28 cellular contexts compared by ENCODE assay signal in the genomic region with DNA sequence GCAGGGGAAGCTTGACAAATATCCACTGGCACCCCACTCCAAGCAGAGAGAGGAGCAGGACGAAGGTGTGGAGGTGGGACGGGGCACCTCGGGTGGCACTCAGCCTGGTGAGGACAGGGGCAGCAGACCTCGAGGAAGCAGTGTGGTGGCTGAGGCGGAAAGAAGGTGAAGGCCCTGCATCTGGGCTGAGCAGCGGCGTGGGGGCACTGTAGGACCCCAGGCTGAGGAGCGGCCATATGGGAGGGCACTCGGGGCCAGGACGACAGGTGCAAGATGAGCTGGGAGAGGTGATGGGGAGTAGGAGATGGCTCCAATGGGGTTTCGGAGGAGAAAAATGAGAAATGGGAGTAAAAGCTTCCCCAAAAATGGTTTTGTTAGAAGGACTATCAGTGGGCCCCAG.
"Had no signal": no experiment of that assay in that cellular context is flagged by ENCODE, and none has a peak within 500 bp of the region (broad histone marks: within the 10 kb centered on the region; RNA-seq: fewer than 3 reads in every experiment).

No MANE protein-coding gene starts in this region.

- H3K4me1 ChIP-seq: left lung, stomach, testis, thyroid gland, upper lobe of right lung had no signal

- FAIRE-seq: islet of Langerhans, kidney, urothelium cell line had no signal

- H3K4me3 Mint-ChIP-seq: immature natural killer cell; naive B cell; natural killer cell treated with Interleukin-12 subunit alpha and Interleukin-12 subunit beta and Interleukin-15 and Interleukin-18, amount 100 ng/mL, for 72 hours; neural crest cell; stimulated activated naive B cell treated with anti-CD40 and anti-IgM and Interleukin-4, amounts not matched to agents 10 μg/mL and 1 μg/mL and 100 μg/mL, for 72 hours had no signal

- H3K9me3 ChIP-seq: heart left ventricle, left lung, neutrophil, ovary, prostate gland, stomach, testis, thyroid gland, upper lobe of right lung had no signal

- DNase-seq: hypothalamus; immature natural killer cell; kidney; left lung; naive B cell; occipital lobe; ovary; retina; stimulated activated CD4-positive, alpha-beta T cell treated with anti-CD3 and anti-CD28 coated beads, Interleukin-12 subunit alpha, Interleukin-12 subunit beta, amount 100 ng/mL, for 4 hours; stimulated activated CD4-positive, alpha-beta T cell treated with anti-CD3 and anti-CD28 coated beads, Interleukin-15, amount 100 ng/mL, for 24 hours; stimulated activated CD4-positive, alpha-beta T cell treated with anti-CD3 and anti-CD28 coated beads, Interleukin-2, amount 100 ng/mL, for 24 hours; stimulated activated CD4-positive, alpha-beta T cell treated with anti-CD3 and anti-CD28 coated beads, Interleukin-4, amount 100 ng/mL, for 1 hour; stimulated activated naive B cell treated with anti-CD40 and anti-IgM and Interleukin-4, amounts not matched to agents 10 μg/mL and 1 μg/mL and 100 μg/mL, for 72 hours; stimulated activated naive CD8-positive, alpha-beta T cell treated with anti-CD3 and anti-CD28 coated beads, Interleukin-15, Interleukin-2, amounts not matched to agents 100 U/mL and 50 U/mL, for 24 hours; stomach; testis; trophoblast cell; upper lobe of right lung had no signal

- H3K36me3 ChIP-seq: heart left ventricle, left lung, neutrophil, ovary, prostate gland, stomach, thyroid gland, upper lobe of right lung had no signal

- H3K27ac Mint-ChIP-seq: immature natural killer cell; naive B cell; natural killer cell treated with Interleukin-12 subunit alpha and Interleukin-12 subunit beta and Interleukin-15 and Interleukin-18, amount 100 ng/mL, for 72 hours; stimulated activated naive B cell treated with anti-CD40 and anti-IgM and Interleukin-4, amounts not matched to agents 10 μg/mL and 1 μg/mL and 100 μg/mL, for 72 hours had no signal

- H3K27me3 ChIP-seq: heart left ventricle, left lung, ovary, stomach, testis, thyroid gland, upper lobe of right lung had no signal

- H3K27ac ChIP-seq: heart left ventricle, left lung, neutrophil, ovary, prostate gland, skin epidermis, stomach, testis, thyroid gland, upper lobe of right lung had no signal

- H3K4me3 ChIP-seq: heart left ventricle, left lung, lung, ovary, prostate gland, skin epidermis, stomach, testis, thyroid gland, upper lobe of right lung had no signal

- H3K4me1 Mint-ChIP-seq: immature natural killer cell; naive B cell; stimulated activated naive B cell treated with anti-CD40 and anti-IgM and Interleukin-4, amounts not matched to agents 10 μg/mL and 1 μg/mL and 100 μg/mL, for 72 hours had no signal

- H3K36me3 Mint-ChIP-seq: immature natural killer cell; naive B cell; natural killer cell treated with Interleukin-12 subunit alpha and Interleukin-12 subunit beta and Interleukin-15 and Interleukin-18, amount 100 ng/mL, for 72 hours; stimulated activated naive B cell treated with anti-CD40 and anti-IgM and Interleukin-4, amounts not matched to agents 10 μg/mL and 1 μg/mL and 100 μg/mL, for 72 hours had no signal

- H3K9me3 Mint-ChIP-seq: immature natural killer cell; natural killer cell treated with Interleukin-12 subunit alpha and Interleukin-12 subunit beta and Interleukin-15 and Interleukin-18, amount 100 ng/mL, for 72 hours; neural crest cell had no signal
